ENCODE assay signal across 11 cellular contexts in genomic region chr1:207897188-207897587, GRCh38. TPM values are rescaled to one million over a fixed set of nuclear protein-coding genes. Genes with fewer than 3 reads are reported as not detected.
A peak's percentile ranks its signal among the peaks of the same experiment; 100 is the strongest.
DNase-seq lines count a peak whose midpoint lies in the region; ATAC-seq, FAIRE-seq and TF ChIP-seq lines count a peak whose summit lies in the region.
"Had no signal": no experiment of that assay in that cellular context is flagged by ENCODE, and none has a peak within 500 bp of the region (broad histone marks: within the 10 kb centered on the region; RNA-seq: fewer than 3 reads in every experiment).

No MANE protein-coding gene starts in this region.

- DNase-seq in A673 (ENCODE audit: low spot score) = no peak
- DNase-seq in GM23248 = peak; percentile 34
- DNase-seq in ascending aorta (ENCODE audit: low spot score in 2 of 2) = no peak
- DNase-seq in lower lobe of right lung = no peak
- no peak for DNase-seq in cortex of kidney (lab: John Stamatoyannopoulos, UW)
- DNase-seq in activated CD4-positive, alpha-beta memory T cell treated with anti-CD3 and anti-CD28 coated beads, Interleukin-2, amount 10 ng/mL, durations not matched to agents 7 days and 5 days = no peak
- DNase-seq in frontal cortex (ENCODE audit: low spot score in 2 of 2) = no peak
- DNase-seq in NCI-H2029 (lab: John Stamatoyannopoulos, UW) = no peak
- DNase-seq: naive thymus-derived CD8-positive, alpha-beta T cell; SHP77 treated with DMSO at 0.1 percent for 48 hours had no signal

- H3K4me2 ChIP-seq in GM23248 (ENCODE audit: unreplicated experiment) = no peak overlapping the region

- H3K9me3 Mint-ChIP-seq in activated CD4-positive, alpha-beta memory T cell treated with anti-CD3 and anti-CD28 coated beads, Interleukin-2, amount 10 ng/mL, durations not matched to agents 7 days and 5 days = no peaks in the 10 kb centered on the region
- H3K9me3 Mint-ChIP-seq: naive thymus-derived CD8-positive, alpha-beta T cell had no signal

- H3K4me3 ChIP-seq in A673 (ENCODE audit: low read depth, low read length, poor library complexity, severe bottlenecking) = no peak overlapping the region
- no peak overlapping the region for H3K4me3 ChIP-seq in GM23248
- no peak overlapping the region for H3K4me3 ChIP-seq in ascending aorta
- H3K4me3 ChIP-seq in lower lobe of right lung = no peak overlapping the region

- peaks cover 7% of the 10 kb centered on the region for H3K27me3 Mint-ChIP-seq in activated CD4-positive, alpha-beta memory T cell treated with anti-CD3 and anti-CD28 coated beads, Interleukin-2, amount 10 ng/mL, durations not matched to agents 7 days and 5 days
- H3K27me3 Mint-ChIP-seq: naive thymus-derived CD8-positive, alpha-beta T cell had no signal

- H3K4me3 Mint-ChIP-seq in activated CD4-positive, alpha-beta memory T cell treated with anti-CD3 and anti-CD28 coated beads, Interleukin-2, amount 10 ng/mL, durations not matched to agents 7 days and 5 days = no peak overlapping the region
- H3K4me3 Mint-ChIP-seq: naive thymus-derived CD8-positive, alpha-beta T cell had no signal

- no peak overlapping the region for H3K9ac ChIP-seq in GM23248

- no peak for ATAC-seq in lower lobe of right lung
- ATAC-seq: naive thymus-derived CD8-positive, alpha-beta T cell had no signal

- peak; percentile 31; the same call in 1 of the 2 replicates for TF ChIP-seq CTCF in A673 (conservative IDR thresholded peaks at IDR 0.05; ENCODE audit: low read depth, low read length)
- TF ChIP-seq CTCF in ascending aorta (IDR thresholded peaks at IDR 0.05) = peak in 2 of 3 experiments; percentile 25 to 39
- TF ChIP-seq CTCF in lower lobe of right lung (IDR thresholded peaks at IDR 0.05) = peak; percentile 16

- in situ Hi-C loops in GM23248 (cut with MboI) = no loop called here

- no peak overlapping the region for H3K27ac Mint-ChIP-seq in activated CD4-positive, alpha-beta memory T cell treated with anti-CD3 and anti-CD28 coated beads, Interleukin-2, amount 10 ng/mL, durations not matched to agents 7 days and 5 days
- H3K27ac Mint-ChIP-seq: naive thymus-derived CD8-positive, alpha-beta T cell had no signal

- H2AFZ ChIP-seq in GM23248 = no peak overlapping the region

- H3K36me3 ChIP-seq in A673 (ENCODE audit: insufficient read depth, low read length, poor library complexity, severe bottlenecking) (no peaks in the 10 kb centered on the region), GM23248 (ENCODE audit: low read depth) (no peaks in the 10 kb centered on the region), ascending aorta (peaks cover 0 to 14% of the 10 kb centered on the region in 2 donors), lower lobe of right lung (no peaks in the 10 kb centered on the region)

- H3K27ac ChIP-seq in A673 (ENCODE audit: low read depth, low read length, poor library complexity, severe bottlenecking) (no peak overlapping the region), GM23248 (no peak overlapping the region), ascending aorta (peak overlapping the region; percentile 61 to 62), lower lobe of right lung (peak overlapping the region; percentile 28)

- H3K9me3 ChIP-seq in A673 (ENCODE audit: low read depth, low read length, poor library complexity, severe bottlenecking) (no peaks in the 10 kb centered on the region), GM23248 (ENCODE audit: low read depth) (no peaks in the 10 kb centered on the region), ascending aorta (no peaks in the 10 kb centered on the region), lower lobe of right lung (no peaks in the 10 kb centered on the region)

- H4K20me1 ChIP-seq in GM23248 (ENCODE audit: insufficient read depth) = no peaks in the 10 kb centered on the region

- WGBS in GM23248 (ENCODE audit: low coverage in 1 of 2, low lambda C conversion rate in 2 of 2, missing lambda C conversion rate in 2 of 2), 2 experiments = 0 to 9% methylated on average over 2 of the region's 2 CpGs

- peaks cover 21% of the 10 kb centered on the region for H3K4me1 Mint-ChIP-seq in activated CD4-positive, alpha-beta memory T cell treated with anti-CD3 and anti-CD28 coated beads, Interleukin-2, amount 10 ng/mL, durations not matched to agents 7 days and 5 days

- POLR2A ChIA-PET in A673 (lab: Charles Lee; ENCODE audit: low non-redundant PET) = no interaction called here
- POLR2A ChIA-PET in activated CD4-positive, alpha-beta memory T cell treated with anti-CD3 and anti-CD28 coated beads, Interleukin-2, amount 10 ng/mL, durations not matched to agents 7 days and 5 days (lab: Charles Lee) = interaction anchor here (0.8 kb wide), 1 partner anchor 12 kb away, joined by 3 read pairs; no protein-coding TSS in a partner anchor

- H3F3A ChIP-seq in GM23248 (ENCODE audit: insufficient read depth) = no peaks in the 10 kb centered on the region

- no peaks in the 10 kb centered on the region for H3K79me2 ChIP-seq in GM23248 (ENCODE audit: insufficient read depth)

- H3K27me3 ChIP-seq in A673 (replicated peaks; ENCODE audit: insufficient read depth, low read depth, low read length, poor library complexity) (peaks cover 2% of the 10 kb centered on the region), GM23248 (replicated peaks; ENCODE audit: insufficient read depth) (no peaks in the 10 kb centered on the region), ascending aorta (no peaks in the 10 kb centered on the region), lower lobe of right lung (ENCODE audit: low read depth) (no peaks in the 10 kb centered on the region)

- CTCF ChIA-PET in A673 (lab: Charles Lee) = interaction anchor here (0.6 to 1.9 kb wide), 3 partner anchors 12 to 68 kb away, joined by 3 to 18 read pairs (median 5); no protein-coding TSS in a partner anchor
- CTCF ChIA-PET in activated CD4-positive, alpha-beta memory T cell treated with anti-CD3 and anti-CD28 coated beads, Interleukin-2, amount 10 ng/mL, durations not matched to agents 7 days and 5 days (lab: Charles Lee) = interaction anchor here (0.5 to 5.5 kb wide), 9 partner anchors 9 to 101 kb away, joined by 3 to 51 read pairs (median 3); no protein-coding TSS in a partner anchor

- no peak for FAIRE-seq in frontal cortex (lab: Jason Lieb, UNC)

- no peaks in the 10 kb centered on the region for H3K4me1 ChIP-seq in A673 (ENCODE audit: insufficient read depth, low read length, poor library complexity, severe bottlenecking)
- H3K4me1 ChIP-seq in GM23248 (ENCODE audit: insufficient read depth) = no peaks in the 10 kb centered on the region
- H3K4me1 ChIP-seq in ascending aorta = peaks cover 0 to 5% of the 10 kb centered on the region in 2 donors
- peaks cover 19% of the 10 kb centered on the region for H3K4me1 ChIP-seq in lower lobe of right lung

- intact Hi-C loops in A673 (cut with micrococcal nuclease; ENCODE audit: unreplicated experiment) = loop anchor here (2.0 kb wide), 1 partner anchor 56 kb away; no protein-coding TSS in a partner anchor
- intact Hi-C loops in ascending aorta (cut with DNase I) = loop anchor here (1.0 to 2.0 kb wide), 2 partner anchors 14 to 66 kb away; partner anchors contain the start of gene CD34
- intact Hi-C loops in lower lobe of right lung (cut with DNase I) = no loop called here

- no peaks in the 10 kb centered on the region for H3K36me3 Mint-ChIP-seq in activated CD4-positive, alpha-beta memory T cell treated with anti-CD3 and anti-CD28 coated beads, Interleukin-2, amount 10 ng/mL, durations not matched to agents 7 days and 5 days (ENCODE audit: low read depth)
- H3K36me3 Mint-ChIP-seq: naive thymus-derived CD8-positive, alpha-beta T cell had no signal

- BruUV-seq in A673 (replicated peaks; lab: Mats Ljungman, UMichigan) = no TSS peak

- H3K9me2 ChIP-seq in GM23248 (ENCODE audit: insufficient read depth) = no peaks in the 10 kb centered on the region

RNA-seq across cellular contexts. Expression of gene CD34, which starts 13.7 kb away (rescaled TPM):
- not detected in 2 replicates for total RNA-seq in A673 (2021)
- total RNA-seq in GM23248 (2014; rRNA removed; shearing (Covaris generic)) = not detected in 2 replicates
- polyA plus RNA-seq in GM23248 (2016; fragmentation: Nextera tagmentation; extraction: Ambion mirVana) = 0.24 and 0.34 TPM in 2 replicates
- total RNA-seq in ascending aorta = 142 TPM
- total RNA-seq in lower lobe of right lung = 44.6 TPM
- under 1 TPM; 0.03 to 0.05 TPM for total RNA-seq in activated CD4-positive, alpha-beta memory T cell treated with anti-CD3 and anti-CD28 coated beads, Interleukin-2, amount 10 ng/mL, durations not matched to agents 7 days and 5 days
- total RNA-seq in frontal cortex = 0.82 TPM
- total RNA-seq: Daoy; naive thymus-derived CD8-positive, alpha-beta T cell had no signal
- polyA plus RNA-seq: naive thymus-derived CD8-positive, alpha-beta T cell had no signal

Comparison
In these comparisons a context has a peak if more than half of its experiments do, and no peak if none do; other contexts are left out.
1. H3K27ac ChIP-seq: peak in ascending aorta (2 of 2) and lower lobe of right lung (single experiment); none in A673 (single experiment) and GM23248 (single experiment).
2. RNA of gene CD34, which starts 13.7 kb away (total RNA-seq): 142 TPM in ascending aorta (single experiment) and 44.6 TPM in lower lobe of right lung (single experiment); 0.82 TPM in frontal cortex (single experiment), 0.03 to 0.05 TPM in activated CD4-positive, alpha-beta memory T cell treated with anti-CD3 and anti-CD28 coated beads, Interleukin-2, amount 10 ng/mL, durations not matched to agents 7 days and 5 days, not detected in A673 and not detected in GM23248; every median in the first group is over 10 times any median in the second.
3. Peak in every context shown above with its lines, with median percentiles within 50 percentile points of each other: CTCF ChIP-seq.